In genomic region chr20:25083773-25084615, GRCh38 we compare ENCODE assay signal across 11 cellular contexts. TPM values are rescaled to one million over a fixed set of nuclear protein-coding genes. Genes with fewer than 3 reads are reported as not detected.
DNase-seq lines count a peak whose midpoint lies in the region; ATAC-seq and TF ChIP-seq lines count a peak whose summit lies in the region.
"Had no signal": no experiment of that assay in that cellular context is flagged by ENCODE, and none has a peak within 500 bp of the region (broad histone marks: within the 10 kb centered on the region; RNA-seq: fewer than 3 reads in every experiment).

No MANE protein-coding gene starts in this region.

- H3K4me3 ChIP-seq in left ventricle myocardium inferior (peak overlapping the region; percentile 33), right atrium auricular region (no peak overlapping the region), iPS-18a (ENCODE audit: low read length) (peak overlapping the region; percentile 43), aorta (ENCODE audit: low read length in 2 of 2) (no peak overlapping the region)
- H3K4me3 ChIP-seq: SK-N-MC had no signal

- TF ChIP-seq CTCF in left ventricle myocardium inferior (IDR thresholded peaks at IDR 0.05; ENCODE audit: borderline replicate concordance) (peak; percentile 56), right atrium auricular region (IDR thresholded peaks at IDR 0.05) (no peak)

- no peak overlapping the region for H3K27ac ChIP-seq in left ventricle myocardium inferior (replicated peaks)
- no peak overlapping the region for H3K27ac ChIP-seq in right atrium auricular region
- H3K27ac ChIP-seq in iPS-18a (ENCODE audit: low read length), result no peak overlapping the region
- no peak overlapping the region for H3K27ac ChIP-seq in aorta (ENCODE audit: low read depth in 1 of 2, low read length in 2 of 2)
- H3K27ac ChIP-seq: HL-60, SK-N-MC had no signal

- ATAC-seq in aorta (ENCODE audit: low FRiP score) (peak; percentile 36), GM21423 (IDR thresholded peaks at IDR 0.05; ENCODE audit: unreplicated experiment) (no peak)

- intact Hi-C loops in left ventricle myocardium inferior (cut with micrococcal nuclease) (loop anchor here (10.0 kb wide), 1 partner anchor 81 kb away; no protein-coding TSS in a partner anchor), aorta (cut with DNase I) (no loop called here)

- H3K27me3 ChIP-seq in left ventricle myocardium inferior (ENCODE audit: low read depth), result peaks cover 100% of the 10 kb centered on the region
- peaks cover 24 to 48% of the 10 kb centered on the region in 2 donors for H3K27me3 ChIP-seq in right atrium auricular region
- H3K27me3 ChIP-seq in iPS-18a (ENCODE audit: control insufficient read depth, insufficient read depth, low read length), result peaks cover 87% of the 10 kb centered on the region
- peaks cover 0 to 3% of the 10 kb centered on the region in 2 donors for H3K27me3 ChIP-seq in aorta (ENCODE audit: control insufficient read depth in 1 of 2, insufficient read depth in 2 of 2, low read length in 1 of 2)

- peaks cover 32% of the 10 kb centered on the region for H3K4me1 ChIP-seq in left ventricle myocardium inferior
- H3K4me1 ChIP-seq in right atrium auricular region, result peaks cover 0 to 34% of the 10 kb centered on the region in 2 donors
- H3K4me1 ChIP-seq in iPS-18a (ENCODE audit: control insufficient read depth, low read depth, low read length), result peaks cover 18% of the 10 kb centered on the region
- no peaks in the 10 kb centered on the region for H3K4me1 ChIP-seq in aorta (ENCODE audit: control insufficient read depth in 1 of 2, insufficient read depth in 2 of 2, low read length in 2 of 2)

- no peak overlapping the region for H3K9ac ChIP-seq in iPS-18a (ENCODE audit: low read length)

- DNase-seq in left ventricle myocardium inferior (no peak), right atrium auricular region (ENCODE audit: low spot score) (no peak), aorta (no peak), NCI-H2196 treated with DMSO at 0.1 percent for 48 hours (lab: John Stamatoyannopoulos, UW; ENCODE audit: unreplicated experiment) (no peak), HPDE6-E6E7 (ENCODE audit: extremely low spot score) (no peak)
- DNase-seq in activated CD4-positive, alpha-beta T cell treated with anti-CD3 and anti-CD28 coated beads for 48 hours, result peak; percentile 20

- no peaks in the 10 kb centered on the region for H3K9me3 ChIP-seq in left ventricle myocardium inferior (replicated peaks)
- H3K9me3 ChIP-seq in right atrium auricular region, result no peaks in the 10 kb centered on the region
- no peaks in the 10 kb centered on the region for H3K9me3 ChIP-seq in iPS-18a (ENCODE audit: control insufficient read depth, low read depth, low read length)
- H3K9me3 ChIP-seq in aorta (ENCODE audit: control insufficient read depth, low read length), result no peaks in the 10 kb centered on the region

- no peaks in the 10 kb centered on the region for H3K36me3 ChIP-seq in left ventricle myocardium inferior
- H3K36me3 ChIP-seq in right atrium auricular region, result no peaks in the 10 kb centered on the region
- no peaks in the 10 kb centered on the region for H3K36me3 ChIP-seq in iPS-18a (ENCODE audit: control insufficient read depth, low read depth, low read length)
- H3K36me3 ChIP-seq in aorta (ENCODE audit: control insufficient read depth in 1 of 2, insufficient read depth in 2 of 2, low read length in 1 of 2), result no peaks in the 10 kb centered on the region

- WGBS in aorta, 2 donors, result 6% methylated on average over 53 of the region's 53 CpGs

RNA-seq across cellular contexts. Expression of gene VSX1, which starts 2.1 kb away (rescaled TPM):
- total RNA-seq in left ventricle myocardium inferior (0.33 TPM), right atrium auricular region (not detected), aorta (not detected)
- not detected for polyA plus RNA-seq in aorta
- total RNA-seq: myocyte had no signal

RNA-seq across cellular contexts. Expression of gene ACSS1, which starts 26.1 kb away (rescaled TPM):
- 159 TPM for total RNA-seq in left ventricle myocardium inferior
- 10 to 100 TPM; 25.6 to 26.4 TPM for total RNA-seq in right atrium auricular region
- total RNA-seq in aorta, result 10 to 100 TPM; 14.8 to 23.4 TPM
- 10 to 100 TPM in 1 of 2 donors, 1 to 10 TPM in 1; 7.6 to 21.8 TPM for polyA plus RNA-seq in aorta

Comparison
In these comparisons a context has a peak if more than half of its experiments do, and no peak if none do; other contexts are left out.
1. H3K4me3 ChIP-seq: peak in left ventricle myocardium inferior (single experiment) and iPS-18a (single experiment); none in right atrium auricular region (0 of 2) and aorta (0 of 2).